Comparison of ENCODE assay signal across 21 cellular contexts in genomic region chr2:69221512-69221911, GRCh38.
"Had no signal": no experiment of that assay in that cellular context is flagged by ENCODE, and none has a peak within 500 bp of the region (broad histone marks: within the 10 kb centered on the region; RNA-seq: fewer than 3 reads in every experiment).

No MANE protein-coding gene starts in this region.

- H3K4me1 ChIP-seq: prostate gland had no signal

- H3K27ac ChIP-seq: cardiac muscle cell, neutrophil, prostate gland had no signal

- DNase-seq: activated CD4-positive, alpha-beta T cell treated with anti-CD3 and anti-CD28 coated beads for 1 hour; activated CD4-positive, alpha-beta T cell treated with anti-CD3 and anti-CD28 coated beads, Interleukin-2, amount 50 U/mL, for 48 hours; activated CD8-positive, alpha-beta memory T cell treated with anti-CD3 and anti-CD28 coated beads, Interleukin-2, amount 10 ng/mL, durations not matched to agents 7 days and 5 days; activated effector memory CD4-positive, alpha-beta T cell treated with Interleukin-2 at 50 U/mL for 16 hours; activated T-cell treated with anti-CD3 and anti-CD28 coated beads, Interleukin-2, amount 50 U/mL, for 24 hours; anterior cingulate cortex; effector CD4-positive, alpha-beta T cell; hippocampal formation; midbrain; naive B cell; stimulated activated CD4-positive, alpha-beta T cell treated with anti-CD3 and anti-CD28 coated beads, Interleukin-4, amount 100 ng/mL, for 1 hour; stomach; T-helper 9 cell had no signal

- H3K9me3 Mint-ChIP-seq: activated T-cell treated with anti-CD3 and anti-CD28 coated beads, Interleukin-2, amount 50 U/mL, for 24 hours; naive B cell had no signal

- H3K36me3 Mint-ChIP-seq: activated CD8-positive, alpha-beta memory T cell treated with anti-CD3 and anti-CD28 coated beads, Interleukin-2, amount 10 ng/mL, durations not matched to agents 7 days and 5 days; activated naive CD8-positive, alpha-beta T cell; naive B cell had no signal

- FAIRE-seq: colon, endothelial cell of umbilical vein had no signal

- H3K4me3 Mint-ChIP-seq: activated CD8-positive, alpha-beta memory T cell treated with anti-CD3 and anti-CD28 coated beads, Interleukin-2, amount 10 ng/mL, durations not matched to agents 7 days and 5 days; activated naive CD8-positive, alpha-beta T cell; activated T-cell treated with anti-CD3 and anti-CD28 coated beads, Interleukin-2, amount 50 U/mL, for 24 hours; naive B cell had no signal

- H3K4me3 ChIP-seq: cardiac muscle cell, prostate gland, stomach, thoracic aorta had no signal

- H3K36me3 ChIP-seq: cardiac muscle cell, neutrophil, prostate gland, stomach had no signal

- H3K4me1 Mint-ChIP-seq: activated CD8-positive, alpha-beta memory T cell treated with anti-CD3 and anti-CD28 coated beads, Interleukin-2, amount 10 ng/mL, durations not matched to agents 7 days and 5 days; naive B cell had no signal

- H3K27ac Mint-ChIP-seq: activated CD8-positive, alpha-beta memory T cell treated with anti-CD3 and anti-CD28 coated beads, Interleukin-2, amount 10 ng/mL, durations not matched to agents 7 days and 5 days; activated naive CD8-positive, alpha-beta T cell; activated T-cell treated with anti-CD3 and anti-CD28 coated beads, Interleukin-2, amount 50 U/mL, for 24 hours; naive B cell had no signal

- ATAC-seq: activated CD8-positive, alpha-beta memory T cell treated with anti-CD3 and anti-CD28 coated beads, Interleukin-2, amount 10 ng/mL, durations not matched to agents 7 days and 5 days; sciatic nerve had no signal

- H3K9me3 ChIP-seq: neutrophil, prostate gland, stomach, thoracic aorta had no signal

- H3K27me3 ChIP-seq: cardiac muscle cell, neutrophil, stomach had no signal
